ENCODE assay signal across 1 cellular context in genomic region chr15:65610871-65611718, GRCh38.
TF ChIP-seq lines count a peak whose summit lies in the region.

Gene INTS14, minus strand, starts transcription at chr15:65611131. Its CDS starts 3,751 bp downstream, at chr15:65607380.

TF ChIP-seq in GM12878, 131 proteins besides CTCF, POLR2A, EP300 and RAD21 (continued from another document):
- TF ChIP-seq ZBTB11 (CRISPR knock-in tag; IDR thresholded peaks at IDR 0.05) (peak; percentile 95), USF1 (IDR thresholded peaks at IDR 0.05; ENCODE audit: borderline replicate concordance, extremely low read length, insufficient read depth, low read depth, low read length) (no peak), BCL3 (IDR thresholded peaks at IDR 0.05; ENCODE audit: borderline replicate concordance, insufficient read depth, low read depth, low read length, poor library complexity, severe bottlenecking) (no peak)
